Comparison of ENCODE assay signal across 9 cellular contexts in genomic region chr2:169768262-169768995, GRCh38. TPM values are rescaled to one million over a fixed set of nuclear protein-coding genes. Genes with fewer than 3 reads are reported as not detected.
DNase-seq lines count a peak whose midpoint lies in the region; ATAC-seq, FAIRE-seq and TF ChIP-seq lines count a peak whose summit lies in the region.
"Had no signal": no experiment of that assay in that cellular context is flagged by ENCODE, and none has a peak within 500 bp of the region (broad histone marks: within the 10 kb centered on the region; RNA-seq: fewer than 3 reads in every experiment).

No MANE protein-coding gene starts in this region.

- no peak overlapping the region for H3K27ac Mint-ChIP-seq in activated T-cell treated with anti-CD3 and anti-CD28 coated beads, Interleukin-2, amount 50 U/mL, for 72 hours

- no peak for TF ChIP-seq POLR2A in GM12891 (IDR thresholded peaks at IDR 0.05; ENCODE audit: low read depth, low read length)

- DNase-seq in GM12891 (ENCODE audit: insufficient read length, low spot score), result peak; percentile 33
- peak; percentile 29 to 40 for DNase-seq in activated T-cell treated with anti-CD3 and anti-CD28 coated beads, Interleukin-2, amount 50 U/mL, for 72 hours
- DNase-seq in left cardiac atrium, result peak; percentile 55
- peak; percentile 27 for DNase-seq in stimulated activated CD4-positive, alpha-beta T cell treated with anti-CD3 and anti-CD28 coated beads, Interleukin-2, amount 100 ng/mL, for 4 hours (ENCODE audit: low read depth)
- DNase-seq in NCI-H2107 (lab: John Stamatoyannopoulos, UW), result no peak

- peak; percentile 50 to 64 for ATAC-seq in activated T-cell treated with anti-CD3 and anti-CD28 coated beads, Interleukin-2, amount 50 U/mL, for 72 hours (replicated peaks in 1 of 2)
- peak; percentile 32 to 61 for ATAC-seq in left cardiac atrium
- no peak for ATAC-seq in GM19328 (IDR thresholded peaks at IDR 0.05; ENCODE audit: unreplicated experiment)
- no peak for ATAC-seq in HG02571 (IDR thresholded peaks at IDR 0.05; ENCODE audit: unreplicated experiment)
- ATAC-seq in HG03378 (IDR thresholded peaks at IDR 0.05; ENCODE audit: unreplicated experiment), result no peak

- FAIRE-seq in GM12891 (lab: Jason Lieb, UNC), result no peak
- FAIRE-seq: RCC 7860 had no signal

- H3K36me3 Mint-ChIP-seq in activated T-cell treated with anti-CD3 and anti-CD28 coated beads, Interleukin-2, amount 50 U/mL, for 72 hours (ENCODE audit: insufficient read depth in 2 of 2), result no peaks in the 10 kb centered on the region

- intact Hi-C loops in left cardiac atrium (cut with DNase I), result no loop called here

- H3K4me3 Mint-ChIP-seq in activated T-cell treated with anti-CD3 and anti-CD28 coated beads, Interleukin-2, amount 50 U/mL, for 72 hours, result peak overlapping the region; percentile 78 to 81

- H3K4me1 Mint-ChIP-seq in activated T-cell treated with anti-CD3 and anti-CD28 coated beads, Interleukin-2, amount 50 U/mL, for 72 hours (ENCODE audit: low read depth), result peaks cover 4% of the 10 kb centered on the region

- peaks cover 7% of the 10 kb centered on the region for H3K27me3 Mint-ChIP-seq in activated T-cell treated with anti-CD3 and anti-CD28 coated beads, Interleukin-2, amount 50 U/mL, for 72 hours (ENCODE audit: low read depth)

- no peaks in the 10 kb centered on the region for H3K9me3 Mint-ChIP-seq in activated T-cell treated with anti-CD3 and anti-CD28 coated beads, Interleukin-2, amount 50 U/mL, for 72 hours

TF ChIP-seq in GM12891, 5 proteins besides CTCF, POLR2A, EP300 and RAD21:
- TF ChIP-seq TAF1 (IDR thresholded peaks at IDR 0.05; ENCODE audit: low read depth, low read length), result no peak
- peak; percentile 46 for TF ChIP-seq SPI1 (IDR thresholded peaks at IDR 0.05; ENCODE audit: low read depth, low read length)
- TF ChIP-seq PAX5 (IDR thresholded peaks at IDR 0.05; ENCODE audit: insufficient read depth, low read length, severe bottlenecking), result no peak
- TF ChIP-seq POLR2AphosphoS5 (IDR thresholded peaks at IDR 0.05; ENCODE audit: low read depth, low read length), result no peak
- TF ChIP-seq POU2F2 (IDR thresholded peaks at IDR 0.05; ENCODE audit: low read depth, low read length), result no peak

RNA-seq across cellular contexts. Expression of gene SSB, which starts 30.2 kb away (rescaled TPM):
- polyA plus RNA-seq in GM12891 (2012; ENCODE audit: low read depth, missing spikeins), result 86.9 TPM
- 10 to 100 TPM; 65.9 to 75.0 TPM for total RNA-seq in activated T-cell treated with anti-CD3 and anti-CD28 coated beads, Interleukin-2, amount 50 U/mL, for 72 hours
- 10 to 100 TPM; 57.4 to 75.3 TPM for total RNA-seq in left cardiac atrium

RNA-seq across cellular contexts. Expression of gene KLHL23, which starts 34.8 kb away (rescaled TPM):
- 5.7 TPM for polyA plus RNA-seq in GM12891 (2012; ENCODE audit: low read depth, missing spikeins)
- 1 to 10 TPM; 8.0 to 9.4 TPM for total RNA-seq in activated T-cell treated with anti-CD3 and anti-CD28 coated beads, Interleukin-2, amount 50 U/mL, for 72 hours
- total RNA-seq in left cardiac atrium, result 10 to 100 TPM; 19.5 to 22.5 TPM

RNA-seq across cellular contexts. Expression of gene METTL5, which starts 56.3 kb away (rescaled TPM):
- 79.1 TPM for polyA plus RNA-seq in GM12891 (2012; ENCODE audit: low read depth, missing spikeins)
- 100 to 1,000 TPM in 1 of 2 donors, 10 to 100 TPM in 1; 84.0 to 110 TPM for total RNA-seq in activated T-cell treated with anti-CD3 and anti-CD28 coated beads, Interleukin-2, amount 50 U/mL, for 72 hours
- total RNA-seq in left cardiac atrium, result 10 to 100 TPM; 51.5 to 55.2 TPM

RNA-seq across cellular contexts. Expression of gene UBR3, which starts 58.8 kb away (rescaled TPM):
- polyA plus RNA-seq in GM12891 (2012; ENCODE audit: low read depth, missing spikeins), result 5.0 TPM
- total RNA-seq in activated T-cell treated with anti-CD3 and anti-CD28 coated beads, Interleukin-2, amount 50 U/mL, for 72 hours, result 10 to 100 TPM; 21.0 to 23.6 TPM
- total RNA-seq in left cardiac atrium, result 10 to 100 TPM; 67.3 to 76.4 TPM

Comparison
In these comparisons a context has a peak if more than half of its experiments do, and no peak if none do; other contexts are left out.
1. ATAC-seq: peak in activated T-cell treated with anti-CD3 and anti-CD28 coated beads, Interleukin-2, amount 50 U/mL, for 72 hours (2 of 2) and left cardiac atrium (2 of 2); none in GM19328 (single experiment), HG02571 (single experiment) and HG03378 (single experiment).